ENCODE assay signal across 1 cellular context in genomic region chr14:40348104-40348503, GRCh38.
TF ChIP-seq lines count a peak whose summit lies in the region.

No MANE protein-coding gene starts in this region.

TF ChIP-seq in H1, 55 proteins besides CTCF, POLR2A, EP300 and RAD21:
- TF ChIP-seq ASH2L (IDR thresholded peaks at IDR 0.05; ENCODE audit: low read length) = peak; percentile 53
